Comparison of ENCODE assay signal across 8 cellular contexts in the genomic region with DNA sequence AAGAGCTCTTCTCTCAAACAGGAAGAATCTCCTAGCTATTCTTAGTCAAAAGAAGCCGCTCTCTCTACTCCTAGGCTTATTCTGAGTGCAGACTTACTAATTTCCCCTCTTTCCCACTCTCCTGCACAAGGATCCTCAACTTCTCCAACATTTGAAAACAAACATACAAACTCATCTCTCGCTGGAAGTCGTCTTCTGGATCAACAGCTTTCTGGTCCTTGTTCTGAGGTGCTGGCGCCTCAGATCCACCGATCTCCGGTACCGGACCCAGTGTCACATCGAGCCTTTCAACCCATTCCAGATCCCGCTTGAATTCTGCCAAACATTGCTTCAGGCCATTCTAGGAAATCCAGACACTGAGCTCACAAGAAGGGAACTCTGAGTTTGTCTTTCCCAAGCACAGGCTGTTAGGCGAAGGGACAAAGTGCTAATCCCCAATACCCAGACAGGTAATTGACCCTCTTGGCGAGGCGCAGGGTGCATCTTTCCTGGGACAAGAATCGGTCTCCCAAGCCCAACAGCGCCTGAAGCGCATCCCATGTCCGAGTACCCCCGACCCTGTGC. TPM values are rescaled to one million over a fixed set of nuclear protein-coding genes. Genes with fewer than 3 reads are reported as not detected.
DNase-seq lines count a peak whose midpoint lies in the region; ATAC-seq and TF ChIP-seq lines count a peak whose summit lies in the region.

No MANE protein-coding gene starts in this region.

- H3K4me1 Mint-ChIP-seq in activated CD8-positive, alpha-beta T cell treated with anti-CD3 and anti-CD28 coated beads for 36 hours (ENCODE audit: low read depth), result peaks cover 35% of the 10 kb centered on the region

- H3K4me1 ChIP-seq in heart right ventricle (peaks cover 0 to 21% (median 16%) of the 10 kb centered on the region in 9 donors), iPS-20b (ENCODE audit: insufficient read depth, low read length) (peaks cover 4% of the 10 kb centered on the region; the same call in 1 of the 2 replicates), stomach smooth muscle (ENCODE audit: control insufficient read depth, insufficient read depth, low read length) (peaks cover 10% of the 10 kb centered on the region)

- DNase-seq in heart right ventricle (no peak), left cardiac atrium (no peak), SW480 (ENCODE audit: low spot score) (no peak)
- DNase-seq in activated CD8-positive, alpha-beta T cell treated with anti-CD3 and anti-CD28 coated beads for 36 hours, result no peak

- intact Hi-C loops in heart right ventricle (cut with DNase I), result no loop called here
- intact Hi-C loops in left cardiac atrium (cut with DNase I), result no loop called here
- intact Hi-C loops in activated CD8-positive, alpha-beta T cell treated with anti-CD3 and anti-CD28 coated beads for 36 hours (cut with micrococcal nuclease), result no loop called here

- H3K27me3 ChIP-seq in heart right ventricle (peaks cover 0 to 16% (median 0%) of the 10 kb centered on the region in 7 donors), iPS-20b (ENCODE audit: insufficient read depth, low read length) (peaks cover 13% of the 10 kb centered on the region), stomach smooth muscle (ENCODE audit: control insufficient read depth in 1 of 2, insufficient read depth in 2 of 2, low read length in 2 of 2) (peaks cover 0 to 3% of the 10 kb centered on the region in 2 donors)

- H3K27ac ChIP-seq in heart right ventricle (peak overlapping the region in 6 of 10 donors; percentile 55 to 76 (median 64)), iPS-20b (ENCODE audit: low read length) (no peak overlapping the region), stomach smooth muscle (ENCODE audit: low read length) (no peak overlapping the region)

- H3K4me3 ChIP-seq in heart right ventricle (peak overlapping the region; percentile 77 to 99 (median 88)), iPS-20b (ENCODE audit: low read length) (peak overlapping the region; percentile 96), stomach smooth muscle (ENCODE audit: low read length in 2 of 2) (peak overlapping the region; percentile 97 to 98)

- H3K4me3 Mint-ChIP-seq in activated CD8-positive, alpha-beta T cell treated with anti-CD3 and anti-CD28 coated beads for 36 hours, result peak overlapping the region; percentile 96

- POLR2A ChIA-PET in activated CD8-positive, alpha-beta T cell treated with anti-CD3 and anti-CD28 coated beads for 36 hours (lab: Charles Lee), result interaction anchor here (0.7 to 1.5 kb wide), 6 partner anchors 8 to 404 kb away, joined by 3 to 6 read pairs (median 3); a partner anchor contains a TSS

- TF ChIP-seq CTCF in heart right ventricle (IDR thresholded peaks at IDR 0.05), result no peak
- TF ChIP-seq CTCF in activated CD8-positive, alpha-beta T cell treated with anti-CD3 and anti-CD28 coated beads for 36 hours (IDR thresholded peaks at IDR 0.05), result no peak

- 21 to 23% methylated on average over 17 of the region's 17 CpGs for WGBS in heart right ventricle, 2 donors

- CTCF ChIA-PET in activated CD8-positive, alpha-beta T cell treated with anti-CD3 and anti-CD28 coated beads for 36 hours (lab: Charles Lee), result interaction anchor here (1.0 to 2.0 kb wide), 4 partner anchors 9 to 248 kb away, joined by 3 to 5 read pairs (median 4); no protein-coding TSS in a partner anchor

- no peaks in the 10 kb centered on the region for H3K9me3 Mint-ChIP-seq in activated CD8-positive, alpha-beta T cell treated with anti-CD3 and anti-CD28 coated beads for 36 hours

- H3K9me3 ChIP-seq in heart right ventricle, result no peaks in the 10 kb centered on the region
- H3K9me3 ChIP-seq in iPS-20b (ENCODE audit: insufficient read depth, low read depth, low read length), result no peaks in the 10 kb centered on the region
- no peaks in the 10 kb centered on the region for H3K9me3 ChIP-seq in stomach smooth muscle (ENCODE audit: control insufficient read depth in 2 of 2, low read length in 2 of 2)

- peak overlapping the region; percentile 93 for H3K27ac Mint-ChIP-seq in activated CD8-positive, alpha-beta T cell treated with anti-CD3 and anti-CD28 coated beads for 36 hours

- H3K9ac ChIP-seq in iPS-20b (ENCODE audit: low read depth, low read length), result peak overlapping the region; percentile 86
- H3K9ac ChIP-seq in stomach smooth muscle (ENCODE audit: low read length in 2 of 2), result peak overlapping the region; percentile 77 to 89

- H3K36me3 Mint-ChIP-seq in activated CD8-positive, alpha-beta T cell treated with anti-CD3 and anti-CD28 coated beads for 36 hours (ENCODE audit: low read depth), result peaks cover 53% of the 10 kb centered on the region

- H3K27me3 Mint-ChIP-seq in activated CD8-positive, alpha-beta T cell treated with anti-CD3 and anti-CD28 coated beads for 36 hours, result peaks cover 13% of the 10 kb centered on the region

- H3K36me3 ChIP-seq in heart right ventricle (peaks cover 0 to 44% (median 24%) of the 10 kb centered on the region in 9 donors), iPS-20b (ENCODE audit: insufficient read depth, low read depth, low read length) (peaks cover 42% of the 10 kb centered on the region), stomach smooth muscle (ENCODE audit: control insufficient read depth in 2 of 2, insufficient read depth in 2 of 2, low read length in 2 of 2) (peaks cover 23 to 30% of the 10 kb centered on the region in 2 donors)

- no peak for ATAC-seq in heart right ventricle
- no peak for ATAC-seq in left cardiac atrium
- ATAC-seq in activated CD8-positive, alpha-beta T cell treated with anti-CD3 and anti-CD28 coated beads for 36 hours, result no peak
- ATAC-seq in HG02678 (IDR thresholded peaks at IDR 0.05; ENCODE audit: unreplicated experiment), result no peak
- no peak for ATAC-seq in GM21825 (IDR thresholded peaks at IDR 0.05; ENCODE audit: unreplicated experiment)

RNA-seq across cellular contexts. Expression of a gene that starts 0.7 kb away (rescaled TPM):
- total RNA-seq in heart right ventricle (10 to 100 TPM; 18.8 to 35.9 (median 25.9) TPM), left cardiac atrium (10 to 100 TPM; 26.3 to 37.0 TPM)
- 100 to 1,000 TPM in 1 of 2 donors, 10 to 100 TPM in 1; 22.1 to 121 TPM for polyA plus RNA-seq in heart right ventricle
- total RNA-seq in activated CD8-positive, alpha-beta T cell treated with anti-CD3 and anti-CD28 coated beads for 36 hours, result 100 to 1,000 TPM; 115 TPM

RNA-seq across cellular contexts. Expression of a gene that starts 0.7 kb away (rescaled TPM):
- total RNA-seq in heart right ventricle, result under 1 TPM in 5 of 10 donors, not detected in 5; 0.10 to 0.35 (median 0.16) TPM
- polyA plus RNA-seq in heart right ventricle, result under 1 TPM; 0.09 to 0.29 TPM
- under 1 TPM in 1 of 2 donors, not detected in 1; 0.13 TPM for total RNA-seq in left cardiac atrium
- total RNA-seq in activated CD8-positive, alpha-beta T cell treated with anti-CD3 and anti-CD28 coated beads for 36 hours, result under 1 TPM; 0.18 to 0.23 TPM

Comparison
In these comparisons a context has a peak if more than half of its experiments do, and no peak if none do; other contexts are left out.
1. H3K27ac ChIP-seq: peak in heart right ventricle (6 of 10); none in iPS-20b (single experiment) and stomach smooth muscle (single experiment).
2. Peak in every context shown above with its lines, with median percentiles within 50 percentile points of each other: H3K4me3 ChIP-seq.